Comparison of ENCODE assay signal across 14 cellular contexts in the genomic region with DNA sequence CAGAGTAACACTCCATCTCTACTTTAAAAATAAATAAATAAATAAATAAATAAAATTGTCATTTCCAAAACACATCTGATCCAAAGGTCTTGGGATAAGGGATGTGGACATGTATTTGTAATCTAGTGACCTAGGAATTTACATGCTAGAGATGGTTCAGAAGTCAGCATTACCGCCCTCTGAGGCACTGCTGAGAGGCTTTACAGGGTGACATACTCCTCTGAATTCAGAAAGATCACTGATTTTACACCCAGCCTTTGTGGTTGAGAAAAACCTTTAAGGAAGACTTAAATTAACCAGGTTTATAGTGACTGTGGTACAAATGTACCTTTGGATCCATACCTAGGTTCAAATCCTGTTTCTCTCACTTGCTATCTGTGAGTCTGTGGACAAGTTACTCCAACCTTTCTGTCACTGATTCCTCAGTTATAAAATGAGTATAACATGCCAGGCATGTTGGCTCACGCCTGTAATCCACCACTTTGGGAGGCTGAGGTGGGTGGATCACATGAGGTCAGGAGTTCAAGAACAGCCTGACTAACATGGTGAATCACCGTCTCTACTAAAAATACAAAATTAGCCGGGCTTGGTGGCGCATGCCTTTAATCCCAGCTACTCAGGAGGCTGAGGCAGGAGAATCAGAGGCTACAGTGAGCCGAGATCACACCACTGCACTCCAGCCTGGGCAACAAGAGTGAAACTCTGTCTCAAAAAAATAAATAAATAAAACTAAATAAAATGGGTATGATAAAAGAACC. TPM values are rescaled to one million over a fixed set of nuclear protein-coding genes. Genes with fewer than 3 reads are reported as not detected.
A peak's percentile ranks its signal among the peaks of the same experiment; 100 is the strongest.
DNase-seq lines count a peak whose midpoint lies in the region; ATAC-seq, FAIRE-seq and TF ChIP-seq lines count a peak whose summit lies in the region.
"Had no signal": no experiment of that assay in that cellular context is flagged by ENCODE, and none has a peak within 500 bp of the region (broad histone marks: within the 10 kb centered on the region; RNA-seq: fewer than 3 reads in every experiment).

No MANE protein-coding gene starts in this region.

- H3K4me2 ChIP-seq in A549 = peak overlapping the region; percentile 62

- DNase-seq in A549 (ENCODE audit: low read depth in 1 of 2, low spot score in 1 of 2) = peak in 1 of 2 experiments; percentile 68
- peak; percentile 95 for DNase-seq in HT1080 (ENCODE audit: low read depth)
- DNase-seq in bronchial epithelial cell (ENCODE audit: low read depth) = peak; percentile 96
- no peak for DNase-seq in left colon
- no peak for DNase-seq in activated CD4-positive, CD25-positive, alpha-beta regulatory T cell (lab: John Stamatoyannopoulos, UW)
- DNase-seq in activated naive CD4-positive, alpha-beta T cell treated with anti-CD3 and anti-CD28 coated beads, Interleukin-2, amount 10 ng/mL, durations not matched to agents 7 days and 5 days = no peak
- no peak for DNase-seq in GM12892 (ENCODE audit: insufficient read length)
- DNase-seq: activated T-cell treated with anti-CD3 and anti-CD28 coated beads, Interleukin-2, amount 50 U/mL, for 72 hours; CD8-positive, alpha-beta memory T cell; NCI-H1436 treated with DMSO at 0.1 percent for 48 hours; T-cell had no signal

- peak overlapping the region; percentile 62 to 80 for H3K27ac ChIP-seq in A549

- no peak overlapping the region for H3K4me3 ChIP-seq in A549
- no peak overlapping the region for H3K4me3 ChIP-seq in bronchial epithelial cell (ENCODE audit: low read depth, low read length)

- no peaks in the 10 kb centered on the region for H3K9me3 ChIP-seq in A549

- TF ChIP-seq EP300 in A549 (IDR thresholded peaks at IDR 0.05) = no peak

- intact Hi-C loops in left colon (cut with DNase I, micrococcal nuclease) = no loop called here

- no peak for TF ChIP-seq RAD21 in A549 (conservative IDR thresholded peaks at IDR 0.05 in 1 of 2, IDR thresholded peaks at IDR 0.05 in 1 of 2)

- no peak overlapping the region for H3K4me3 Mint-ChIP-seq in activated naive CD4-positive, alpha-beta T cell treated with anti-CD3 and anti-CD28 coated beads, Interleukin-2, amount 10 ng/mL, durations not matched to agents 7 days and 5 days
- H3K4me3 Mint-ChIP-seq: activated T-cell treated with anti-CD3 and anti-CD28 coated beads, Interleukin-2, amount 50 U/mL, for 72 hours; CD8-positive, alpha-beta memory T cell; neural crest cell; T-cell had no signal

- no peaks in the 10 kb centered on the region for H3K9me3 Mint-ChIP-seq in activated naive CD4-positive, alpha-beta T cell treated with anti-CD3 and anti-CD28 coated beads, Interleukin-2, amount 10 ng/mL, durations not matched to agents 7 days and 5 days
- H3K9me3 Mint-ChIP-seq: activated T-cell treated with anti-CD3 and anti-CD28 coated beads, Interleukin-2, amount 50 U/mL, for 72 hours; CD8-positive, alpha-beta memory T cell; neural crest cell; T-cell had no signal

- ATAC-seq in A549 (peak; percentile 47 to 81; a peak in 4 of 6 replicates), left colon (peak; percentile 82), GM21717 (IDR thresholded peaks at IDR 0.05; ENCODE audit: unreplicated experiment) (no peak)
- ATAC-seq: T-cell had no signal

- TF ChIP-seq POLR2A in A549 (IDR thresholded peaks at IDR 0.05; ENCODE audit: low read length) (no peak), GM12892 (IDR thresholded peaks at IDR 0.05; ENCODE audit: low read depth, low read length) (no peak)

- H3K27ac Mint-ChIP-seq in activated naive CD4-positive, alpha-beta T cell treated with anti-CD3 and anti-CD28 coated beads, Interleukin-2, amount 10 ng/mL, durations not matched to agents 7 days and 5 days = no peak overlapping the region
- H3K27ac Mint-ChIP-seq: activated T-cell treated with anti-CD3 and anti-CD28 coated beads, Interleukin-2, amount 50 U/mL, for 72 hours; T-cell had no signal

- H3K27me3 ChIP-seq in bronchial epithelial cell (ENCODE audit: control insufficient read depth, insufficient read depth, low read length) = no peaks in the 10 kb centered on the region

- no peaks in the 10 kb centered on the region for H3K27me3 Mint-ChIP-seq in activated naive CD4-positive, alpha-beta T cell treated with anti-CD3 and anti-CD28 coated beads, Interleukin-2, amount 10 ng/mL, durations not matched to agents 7 days and 5 days
- H3K27me3 Mint-ChIP-seq: CD8-positive, alpha-beta memory T cell; T-cell had no signal

- TF ChIP-seq CTCF in A549 (IDR thresholded peaks at IDR 0.05) = no peak
- TF ChIP-seq CTCF in bronchial epithelial cell (IDR thresholded peaks at IDR 0.05; ENCODE audit: insufficient read depth, low read length, severe bottlenecking) = no peak

- H3K4me1 ChIP-seq in A549 = peaks cover 62% of the 10 kb centered on the region

- H3K36me3 ChIP-seq in bronchial epithelial cell (ENCODE audit: control insufficient read depth, insufficient read depth, low read length) = no peaks in the 10 kb centered on the region

- WGBS in A549 (ENCODE audit: missing lambda C conversion rate) = 14% methylated on average over 6 of the region's 6 CpGs

- H3K4me1 Mint-ChIP-seq in activated naive CD4-positive, alpha-beta T cell treated with anti-CD3 and anti-CD28 coated beads, Interleukin-2, amount 10 ng/mL, durations not matched to agents 7 days and 5 days = no peaks in the 10 kb centered on the region
- H3K4me1 Mint-ChIP-seq: neural crest cell had no signal

- CTCF ChIA-PET in A549 (lab: Yijun Ruan, JAX) = no interaction called here
- CTCF ChIA-PET in activated naive CD4-positive, alpha-beta T cell treated with anti-CD3 and anti-CD28 coated beads, Interleukin-2, amount 10 ng/mL, durations not matched to agents 7 days and 5 days (lab: Charles Lee) = interaction anchor here (0.5 kb wide), 1 partner anchor 198 kb away, joined by 3 read pairs; no protein-coding TSS in a partner anchor

- POLR2A ChIA-PET in A549 (lab: Yijun Ruan, JAX) = no interaction called here

- no peaks in the 10 kb centered on the region for H3K36me3 Mint-ChIP-seq in activated naive CD4-positive, alpha-beta T cell treated with anti-CD3 and anti-CD28 coated beads, Interleukin-2, amount 10 ng/mL, durations not matched to agents 7 days and 5 days

- no peak for FAIRE-seq in A549 (lab: Jason Lieb, UNC)
- FAIRE-seq in bronchial epithelial cell (lab: Jason Lieb, UNC) = no peak
- FAIRE-seq in GM12892 (lab: Jason Lieb, UNC) = no peak
- FAIRE-seq: frontal cortex had no signal

TF ChIP-seq in A549, 52 proteins besides CTCF, POLR2A, EP300 and RAD21:
- TF ChIP-seq MAZ (IDR thresholded peaks at IDR 0.05; ENCODE audit: borderline replicate concordance, low read depth, low read length) (no peak), RARB (CRISPR knock-in tag; IDR thresholded peaks at IDR 0.05) (0 out of 2 replicates have a peak, but pooled peaks have one; percentile 33), PHF8 (IDR thresholded peaks at IDR 0.05; ENCODE audit: borderline replicate concordance, low read depth) (no peak), MAFK (IDR thresholded peaks at IDR 0.05; ENCODE audit: partially characterized antibody) (no peak), MAX (IDR thresholded peaks at IDR 0.05) (peak; percentile 48; the same call in 1 of the 2 replicates), BHLHE40 (IDR thresholded peaks at IDR 0.05; ENCODE audit: low read depth, low read length) (peak; percentile 78), JUN (IDR thresholded peaks at IDR 0.05) (0 out of 5 replicates have a peak, but pooled peaks of 1 of the 2 experiments have one; percentile 34), EHF (CRISPR knock-in tag; IDR thresholded peaks at IDR 0.05) (no peak), FOSL2 (IDR thresholded peaks at IDR 0.05) (0 out of 2 replicates have a peak, but pooled peaks have one; percentile 20), FOSL2 (CRISPR knock-in tag; IDR thresholded peaks at IDR 0.05) (peak; percentile 85), JUNB (IDR thresholded peaks at IDR 0.05) (peak; percentile 35; the same call in 1 of the 2 replicates), CEBPB (IDR thresholded peaks at IDR 0.05) (no peak), HOXA7 (CRISPR knock-in tag; IDR thresholded peaks at IDR 0.05) (no peak), NR3C1 (IDR thresholded peaks at IDR 0.05) (no peak)
TF ChIP-seq in A549: peak in this region for 6.

RNA-seq across cellular contexts. Expression of gene OSBPL9, which starts 20.1 kb away (rescaled TPM):
- polyA plus RNA-seq in A549 (2011; rRNA removed) (93.7 and 108 TPM in 2 replicates), A549 (2017; fragmentation: RNase III; extraction: RNeasy Plus Mini Kit Qiagen cat#74134 plus additional on column Dnase treatment) (45.1 to 52.9 TPM (median 52.6 TPM) in 3 replicates)
- 21.0 and 30.1 TPM in 2 replicates for polyA plus RNA-seq in A549 (2012; cell fraction: cytosol; rRNA removed)
- 12.7 and 18.9 TPM in 2 replicates for polyA plus RNA-seq in A549 (2012; cell fraction: nucleus; rRNA removed)
- polyA minus RNA-seq in A549 (2011; rRNA and poly(A)+ RNA removed) = 139 and 185 TPM in 2 replicates
- total RNA-seq in HT1080 (2014; rRNA removed; shearing (Covaris generic)) = 28.5 and 34.3 TPM in 2 replicates
- 23.8 and 27.1 TPM in 2 replicates for polyA plus RNA-seq in HT1080 (2015; cell fraction: cytosol; rRNA removed)
- 73.1 and 78.7 TPM in 2 replicates for polyA plus RNA-seq in HT1080 (2015; cell fraction: nucleus; rRNA removed)
- total RNA-seq in bronchial epithelial cell (66.4 and 69.8 TPM in 2 replicates), left colon (10 to 100 TPM; 51.2 to 52.2 TPM)
- polyA plus RNA-seq in GM12892 (2012; ENCODE audit: missing spikeins) = 94.1 TPM

Comparison
In these comparisons a context has a peak if more than half of its experiments do, and no peak if none do; other contexts are left out.
1. DNase-seq: peak in HT1080 (single experiment) and bronchial epithelial cell (single experiment); none in left colon (0 of 2), activated CD4-positive, CD25-positive, alpha-beta regulatory T cell (0 of 4), activated naive CD4-positive, alpha-beta T cell treated with anti-CD3 and anti-CD28 coated beads, Interleukin-2, amount 10 ng/mL, durations not matched to agents 7 days and 5 days (single experiment) and GM12892 (single experiment).